Comparison of ENCODE assay signal across 1 cellular context in genomic region chr4:26496207-26496783, GRCh38.
TF ChIP-seq lines count a peak whose summit lies in the region.

No MANE protein-coding gene starts in this region.

TF ChIP-seq in HepG2, 621 proteins besides CTCF, POLR2A, EP300 and RAD21 (continued from another document):
- TF ChIP-seq ZNF639 (CRISPR knock-in tag; conservative IDR thresholded peaks at IDR 0.05) (no peak), ZNF616 (CRISPR knock-in tag; IDR thresholded peaks at IDR 0.05; ENCODE audit: low read depth) (no peak), MEIS1 (CRISPR knock-in tag; IDR thresholded peaks at IDR 0.05; ENCODE audit: borderline replicate concordance) (no peak), HNRNPUL1 (IDR thresholded peaks at IDR 0.05; ENCODE audit: low read depth, low read length) (no peak), PHF5A (CRISPR knock-in tag; IDR thresholded peaks at IDR 0.05; ENCODE audit: low read depth, unreplicated experiment) (no peak), ZZZ3 (CRISPR knock-in tag; IDR thresholded peaks at IDR 0.05; ENCODE audit: borderline replicate concordance) (no peak), ZFAT (CRISPR knock-in tag; conservative IDR thresholded peaks at IDR 0.05) (no peak), EED (CRISPR knock-in tag; IDR thresholded peaks at IDR 0.05) (no peak)
